31 cellular contexts compared by ENCODE assay signal in the genomic region with DNA sequence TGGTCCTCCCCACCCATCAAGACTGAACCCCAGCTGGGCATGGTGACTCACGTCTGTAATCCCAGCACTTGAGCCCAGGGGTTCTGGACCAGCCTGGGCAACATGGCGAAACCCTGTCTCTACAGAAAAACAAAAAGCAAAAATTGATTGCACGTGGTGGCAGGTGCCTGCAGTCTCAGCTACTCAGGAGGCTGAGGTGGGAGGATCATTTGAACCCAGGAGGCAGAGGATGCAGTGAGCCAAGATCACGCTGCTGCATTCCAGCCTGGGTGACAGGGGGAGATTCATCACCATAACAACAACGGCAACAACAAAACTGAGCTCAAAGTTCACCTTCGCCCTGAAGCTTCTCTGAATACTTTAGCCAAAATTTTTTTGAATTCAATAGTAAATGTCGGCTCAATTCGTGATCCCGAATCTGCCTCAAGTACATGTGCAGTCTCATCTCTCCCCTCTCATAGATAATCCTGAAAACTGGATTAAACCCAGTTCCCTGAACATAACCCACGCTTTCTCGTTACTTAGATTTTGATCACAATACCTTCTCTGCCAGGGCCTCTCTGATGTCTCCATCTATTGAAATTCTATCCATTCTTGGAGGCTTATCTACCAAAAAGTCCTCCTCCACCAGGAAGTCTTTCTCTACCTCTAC.
"Had no signal": no experiment of that assay in that cellular context is flagged by ENCODE, and none has a peak within 500 bp of the region (broad histone marks: within the 10 kb centered on the region; RNA-seq: fewer than 3 reads in every experiment).

No MANE protein-coding gene starts in this region.

- H3K27ac Mint-ChIP-seq: activated CD8-positive, alpha-beta T cell treated with anti-CD3 and anti-CD28 coated beads, Interleukin-2, amount 10 ng/mL, durations not matched to agents 7 days and 5 days; activated naive CD4-positive, alpha-beta T cell treated with anti-CD3 and anti-CD28 coated beads, Interleukin-2, amount 50 U/mL, for 72 hours; activated naive CD8-positive, alpha-beta T cell treated with anti-CD3 and anti-CD28 coated beads, Interleukin-2, amount 50 U/mL, for 24 hours had no signal

- H3K4me3 Mint-ChIP-seq: activated CD8-positive, alpha-beta T cell treated with anti-CD3 and anti-CD28 coated beads, Interleukin-2, amount 10 ng/mL, durations not matched to agents 7 days and 5 days; activated naive CD8-positive, alpha-beta T cell treated with anti-CD3 and anti-CD28 coated beads, Interleukin-2, amount 50 U/mL, for 24 hours; activated T-cell treated with anti-CD3 and anti-CD28 coated beads, Interleukin-2, amount 50 U/mL, for 4 hours had no signal

- H3K9me3 ChIP-seq: ascending aorta, body of pancreas, Peyer's patch, SJCRH30 had no signal

- FAIRE-seq: bronchial epithelial cell had no signal

- H3K9me3 Mint-ChIP-seq: activated naive CD4-positive, alpha-beta T cell treated with anti-CD3 and anti-CD28 coated beads, Interleukin-2, amount 50 U/mL, for 72 hours; activated naive CD8-positive, alpha-beta T cell treated with anti-CD3 and anti-CD28 coated beads, Interleukin-2, amount 50 U/mL, for 24 hours; activated T-cell treated with anti-CD3 and anti-CD28 coated beads, Interleukin-2, amount 50 U/mL, for 4 hours had no signal

- H3K4me1 ChIP-seq: body of pancreas, Peyer's patch, SJCRH30 had no signal

- ATAC-seq: activated CD8-positive, alpha-beta T cell treated with anti-CD3 and anti-CD28 coated beads, Interleukin-2, amount 10 ng/mL, durations not matched to agents 7 days and 5 days; activated naive CD4-positive, alpha-beta T cell treated with anti-CD3 and anti-CD28 coated beads, Interleukin-2, amount 50 U/mL, for 72 hours; activated naive CD8-positive, alpha-beta T cell treated with anti-CD3 and anti-CD28 coated beads, Interleukin-2, amount 50 U/mL, for 24 hours; activated T-cell treated with anti-CD3 and anti-CD28 coated beads, Interleukin-2, amount 50 U/mL, for 4 hours; body of pancreas; SK-N-SH treated with all-trans-retinoic acid at 6 μM for 48 hours had no signal

- H3K4me1 Mint-ChIP-seq: activated naive CD8-positive, alpha-beta T cell treated with anti-CD3 and anti-CD28 coated beads, Interleukin-2, amount 50 U/mL, for 24 hours had no signal

- H3K36me3 ChIP-seq: ascending aorta, Peyer's patch, SJCRH30 had no signal

- H3K36me3 Mint-ChIP-seq: activated naive CD4-positive, alpha-beta T cell treated with anti-CD3 and anti-CD28 coated beads, Interleukin-2, amount 50 U/mL, for 72 hours had no signal

- DNase-seq: activated CD4-positive, alpha-beta T cell treated with anti-CD3 and anti-CD28 coated beads for 48 hours; activated CD4-positive, alpha-beta T cell treated with anti-CD3 and anti-CD28 coated beads, Interleukin-2, amount 50 U/mL, for 4 hours; activated CD4-positive, CD25-positive, alpha-beta regulatory T cell treated with anti-CD3 and anti-CD28 coated beads, Interleukin-2, amount 50 U/mL, for 72 hours; activated CD8-positive, alpha-beta T cell treated with anti-CD3 and anti-CD28 coated beads, Interleukin-2, amount 10 ng/mL, durations not matched to agents 7 days and 5 days; activated effector memory CD4-positive, alpha-beta T cell treated with anti-CD3 and anti-CD28 coated beads, Interleukin-2, amount 50 U/mL, for 16 hours; activated naive CD4-positive, alpha-beta T cell treated with Interleukin-2 at 50 U/mL for 16 hours; activated naive CD8-positive, alpha-beta T cell treated with anti-CD3 and anti-CD28 coated beads, Interleukin-2, amount 50 U/mL, for 24 hours; activated T-cell treated with anti-CD3 and anti-CD28 coated beads, Interleukin-2, amount 50 U/mL, for 4 hours; amniotic stem cell; body of pancreas; central memory CD4-positive, alpha-beta T cell; Karpas-422; NCI-H1048; NCI-H146; NCI-H187 treated with DMSO at 0.1 percent for 48 hours; NCI-H2081 treated with DMSO at 0.1 percent for 48 hours; NCI-H2171; NCI-H2227 treated with DMSO at 0.1 percent for 48 hours; NCI-H446 treated with DMSO at 0.1 percent for 48 hours; NCI-H526; NCI-H774; NK-92 treated with Interleukin-12 subunit alpha and Interleukin-12 subunit beta, amount 100 ng/mL, for 24 hours; Peyer's patch; Right ventricle myocardium superior; SJCRH30; SW 1271 had no signal

- H3K27ac ChIP-seq: ascending aorta, body of pancreas, Peyer's patch, RWPE1, SJCRH30 had no signal

- H3K27me3 ChIP-seq: ascending aorta, body of pancreas, Peyer's patch, SJCRH30 had no signal

- H3K4me3 ChIP-seq: ascending aorta, body of pancreas, Peyer's patch, SJCRH30 had no signal
